ENCODE assay signal across 8 cellular contexts in the genomic region with DNA sequence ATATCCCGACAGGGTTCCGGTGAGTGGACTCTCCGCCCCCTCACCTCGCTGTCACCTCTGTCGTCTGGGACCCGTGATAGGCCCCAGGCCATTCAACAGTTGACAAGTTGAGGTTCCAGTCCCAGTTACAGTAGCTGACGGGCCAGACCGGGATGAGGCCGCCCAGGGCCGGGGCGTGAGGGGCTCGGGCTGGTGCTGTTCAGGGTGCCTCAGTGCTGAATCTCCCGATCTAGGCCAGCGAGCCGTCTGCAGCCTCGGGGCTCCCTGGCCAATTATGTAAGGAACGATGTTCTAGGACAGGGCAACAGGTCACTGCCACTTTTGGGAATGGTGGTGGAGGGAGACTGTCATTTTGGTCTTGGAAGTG. TPM values are rescaled to one million over a fixed set of nuclear protein-coding genes. Genes with fewer than 3 reads are reported as not detected.
DNase-seq lines count a peak whose midpoint lies in the region; ATAC-seq and TF ChIP-seq lines count a peak whose summit lies in the region.

No MANE protein-coding gene starts in this region.

- H3K36me3 ChIP-seq in HAP-1 (replicated peaks) = peaks cover 45% of the 10 kb centered on the region
- H3K36me3 ChIP-seq in SJCRH30 = no peaks in the 10 kb centered on the region
- H3K36me3 ChIP-seq in mucosa of descending colon (ENCODE audit: low read depth) = no peaks in the 10 kb centered on the region
- H3K36me3 ChIP-seq in vagina = peaks cover 0 to 33% of the 10 kb centered on the region in 2 donors

- DNase-seq in HAP-1 (ENCODE audit: low spot score in 2 of 2) (peak in 1 of 2 experiments; percentile 35), SJCRH30 (peak in 1 of 2 experiments; percentile 9), dermis blood vessel endothelial cell (peak; percentile 31), mucosa of descending colon (peak in 1 of 3 donors; percentile 53), vagina (ENCODE audit: extremely low spot score in 2 of 2) (no peak), NCI-H510A (lab: John Stamatoyannopoulos, UW) (no peak), kidney glomerular epithelial cell (lab: John Stamatoyannopoulos, UW) (no peak)

- H3K27me3 ChIP-seq in HAP-1 (ENCODE audit: low read depth) (peaks cover 4% of the 10 kb centered on the region; the same call in 1 of the 2 replicates), SJCRH30 (no peaks in the 10 kb centered on the region), vagina (no peaks in the 10 kb centered on the region)

- ATAC-seq in mucosa of descending colon = peak; percentile 4

- TF ChIP-seq CTCF in C4-2B (conservative IDR thresholded peaks at IDR 0.05) (no peak), mucosa of descending colon (IDR thresholded peaks at IDR 0.05) (no peak), vagina (IDR thresholded peaks at IDR 0.05) (no peak)

- H3K27ac ChIP-seq in C4-2B (peak overlapping the region; percentile 78), SJCRH30 (no peak overlapping the region), vagina (peak overlapping the region; percentile 80)

- H3K4me1 ChIP-seq in HAP-1 = peaks cover 13% of the 10 kb centered on the region
- H3K4me1 ChIP-seq in SJCRH30 = no peaks in the 10 kb centered on the region
- H3K4me1 ChIP-seq in mucosa of descending colon (ENCODE audit: low read depth) = peaks cover 18% of the 10 kb centered on the region
- peaks cover 43% of the 10 kb centered on the region for H3K4me1 ChIP-seq in vagina

- peak overlapping the region; percentile 86 for H3K4me3 ChIP-seq in HAP-1
- H3K4me3 ChIP-seq in SJCRH30 = peak overlapping the region; percentile 77
- H3K4me3 ChIP-seq in mucosa of descending colon = peak overlapping the region; percentile 85
- H3K4me3 ChIP-seq in vagina = peak overlapping the region; percentile 80 to 94

- TF ChIP-seq POLR2A in vagina (IDR thresholded peaks at IDR 0.05) = no peak

- H3K9me3 ChIP-seq in HAP-1 = no peaks in the 10 kb centered on the region
- no peaks in the 10 kb centered on the region for H3K9me3 ChIP-seq in SJCRH30 (replicated peaks)
- H3K9me3 ChIP-seq in mucosa of descending colon = no peaks in the 10 kb centered on the region
- H3K9me3 ChIP-seq in vagina = no peaks in the 10 kb centered on the region

- in situ Hi-C loops in HAP-1 (cut with MboI; ENCODE audit: low sequenced_read_pairs) = no loop called here

- intact Hi-C loops in mucosa of descending colon (cut with DNase I, micrococcal nuclease) (no loop called here), vagina (cut with DNase I) (loop anchor here (5.0 kb wide), 1 partner anchor 55 kb away; the partner anchor contains the start of gene ADAT1)

RNA-seq across cellular contexts. Expression of gene GABARAPL2, which starts 0.7 kb away (rescaled TPM):
- total RNA-seq in SJCRH30 (2014; rRNA removed; shearing (Covaris generic)) = 29.1 and 34.4 TPM in 2 replicates
- total RNA-seq in dermis blood vessel endothelial cell (89.5 and 91.2 TPM in 2 replicates), mucosa of descending colon (100 to 1,000 TPM in 2 of 3 donors, 10 to 100 TPM in 1; 81.4 to 110 (median 106) TPM), vagina (86.4 TPM)

RNA-seq across cellular contexts. Expression of gene TMEM231, which starts 10.8 kb away (rescaled TPM):
- 2.6 and 5.1 TPM in 2 replicates for total RNA-seq in SJCRH30 (2014; rRNA removed; shearing (Covaris generic))
- 8.0 and 13.7 TPM in 2 replicates for total RNA-seq in dermis blood vessel endothelial cell
- 1 to 10 TPM; 4.7 to 7.3 (median 5.5) TPM for total RNA-seq in mucosa of descending colon
- 6.9 TPM for total RNA-seq in vagina

RNA-seq across cellular contexts. Expression of gene CHST5, which starts 31.0 kb away (rescaled TPM):
- total RNA-seq in SJCRH30 (2014; rRNA removed; shearing (Covaris generic)) = not detected in 2 replicates
- total RNA-seq in dermis blood vessel endothelial cell (not detected in 2 replicates), mucosa of descending colon (100 to 1,000 TPM in 2 of 3 donors, 10 to 100 TPM in 1; 27.4 to 111 (median 105) TPM), vagina (not detected)

RNA-seq across cellular contexts. Expression of gene ADAT1, which starts 56.2 kb away (rescaled TPM):
- 44.6 and 49.9 TPM in 2 replicates for total RNA-seq in SJCRH30 (2014; rRNA removed; shearing (Covaris generic))
- 99.0 and 104 TPM in 2 replicates for total RNA-seq in dermis blood vessel endothelial cell
- total RNA-seq in mucosa of descending colon = 10 to 100 TPM; 33.0 to 38.1 (median 35.8) TPM
- 44.4 TPM for total RNA-seq in vagina

Comparison
In these comparisons a context has a peak if more than half of its experiments do, and no peak if none do; other contexts are left out.
1. RNA of gene CHST5, which starts 31.0 kb away (total RNA-seq): 27.4 to 111 TPM in mucosa of descending colon; not detected in SJCRH30, not detected in dermis blood vessel endothelial cell and not detected in vagina (single experiment); every median in the first group is over 10 times any median in the second.
2. Peak in every context shown above with its lines, with median percentiles within 50 percentile points of each other: H3K4me3 ChIP-seq.